Comparison of ENCODE assay signal across 8 cellular contexts in the genomic region with DNA sequence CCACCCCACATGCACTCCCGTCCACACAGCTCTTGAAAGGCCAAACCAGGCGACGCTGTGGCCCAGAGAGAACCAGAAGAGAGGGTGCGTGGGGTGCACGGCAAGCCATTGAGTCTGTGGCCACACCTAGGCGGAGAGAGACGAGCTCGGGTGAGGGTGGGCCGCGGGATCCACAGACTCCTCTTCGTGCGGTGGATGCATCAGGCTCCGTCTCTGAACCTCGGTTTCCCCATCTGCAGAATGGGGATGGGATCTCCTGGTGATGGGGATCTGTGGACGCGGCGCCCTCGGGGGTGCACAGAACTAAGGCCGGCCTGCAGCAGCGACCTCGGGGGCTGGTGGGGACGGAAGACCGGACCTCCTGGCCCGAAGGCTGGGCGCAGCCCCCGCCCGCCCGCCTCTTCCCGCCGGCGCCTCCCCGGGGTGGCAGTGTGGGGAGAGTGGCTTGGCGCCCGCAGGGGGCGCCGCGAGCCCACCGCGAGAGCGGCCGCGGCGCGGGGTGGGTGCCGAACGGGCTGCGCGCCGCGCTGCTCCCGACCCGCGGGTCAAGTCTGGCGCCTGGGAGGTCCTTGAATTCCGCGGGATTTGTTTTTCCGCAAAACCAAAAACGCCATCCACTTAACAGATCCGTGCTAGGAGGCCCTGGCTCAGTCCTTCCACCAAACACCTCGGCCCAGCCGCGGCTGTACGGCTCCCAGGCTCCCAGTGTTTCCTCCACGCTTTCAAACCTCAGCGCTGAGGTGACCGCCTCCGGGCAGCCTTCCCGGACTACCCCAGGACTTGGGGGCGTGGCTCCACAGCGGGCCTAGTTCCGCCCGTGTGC. TPM values are rescaled to one million over a fixed set of nuclear protein-coding genes. Genes with fewer than 3 reads are reported as not detected.
A peak's percentile ranks its signal among the peaks of the same experiment; 100 is the strongest.
DNase-seq lines count a peak whose midpoint lies in the region; ATAC-seq lines count a peak whose summit lies in the region.

No MANE protein-coding gene starts in this region.

- H3K36me3 ChIP-seq in SK-N-MC (ENCODE audit: insufficient read depth, low read length): no peaks in the 10 kb centered on the region

- peak; percentile 59 for ATAC-seq in HG02798 (IDR thresholded peaks at IDR 0.05; ENCODE audit: poor library complexity, unreplicated experiment)
- ATAC-seq in right cardiac atrium: peak; percentile 88 to 92

- no peaks in the 10 kb centered on the region for H3K4me1 ChIP-seq in right cardiac atrium (ENCODE audit: control insufficient read depth, insufficient read depth, low read length)

- no peaks in the 10 kb centered on the region for H3K9me3 ChIP-seq in SK-N-MC (ENCODE audit: low read depth, low read length)
- no peaks in the 10 kb centered on the region for H3K9me3 ChIP-seq in right cardiac atrium (ENCODE audit: control insufficient read depth, low read length)

- H3K9ac ChIP-seq in SK-N-MC (ENCODE audit: insufficient read length): peak overlapping the region; percentile 45

- intact Hi-C loops in right cardiac atrium (cut with DNase I): loop anchor here in 3 of 4 donors (2.0 to 10.0 kb wide), 3 partner anchors 278 to 286 kb away; no protein-coding TSS in a partner anchor

- H3K27ac ChIP-seq in SK-N-MC: no peak overlapping the region
- no peak overlapping the region for H3K27ac ChIP-seq in right cardiac atrium (ENCODE audit: low read length)

- 9% methylated on average over 72 of the region's 72 CpGs for WGBS in right cardiac atrium

- H3K4me3 ChIP-seq in SK-N-MC (peak overlapping the region; percentile 79), right cardiac atrium (ENCODE audit: low read length) (peak overlapping the region; percentile 50)

- DNase-seq in ELR (ENCODE audit: low read depth): peak; percentile 56
- DNase-seq in SK-N-MC (ENCODE audit: low read depth, low spot score): no peak
- DNase-seq in anterior cingulate cortex (lab: John Stamatoyannopoulos, UW): peak in 36 of 58 donors; percentile 5 to 65 (median 28)
- DNase-seq in right cardiac atrium: peak; percentile 74 to 80 (median 75)
- peak; percentile 16 for DNase-seq in renal cortical epithelial cell (ENCODE audit: low read depth)
- DNase-seq in occipital lobe (lab: John Stamatoyannopoulos, UW): no peak
- no peak for DNase-seq in GDM1 (lab: John Stamatoyannopoulos, UW)

- no peaks in the 10 kb centered on the region for H3K27me3 ChIP-seq in right cardiac atrium (ENCODE audit: control insufficient read depth, insufficient read depth)

RNA-seq across cellular contexts. Expression of a gene that starts 13.2 kb away (rescaled TPM):
- total RNA-seq in right cardiac atrium: 10 to 100 TPM; 17.6 to 21.7 (median 18.1) TPM
- 12.6 TPM for polyA plus RNA-seq in right cardiac atrium
- total RNA-seq in renal cortical epithelial cell: 53.5 and 69.8 TPM in 2 replicates
- 34.6 TPM for total RNA-seq in occipital lobe

Comparison
In these comparisons a context has a peak if more than half of its experiments do, and no peak if none do; other contexts are left out.
1. DNase-seq: peak in ELR (single experiment), anterior cingulate cortex (36 of 58), right cardiac atrium (3 of 3) and renal cortical epithelial cell (single experiment); none in SK-N-MC (single experiment), occipital lobe (single experiment) and GDM1 (single experiment).